In the genomic region with DNA sequence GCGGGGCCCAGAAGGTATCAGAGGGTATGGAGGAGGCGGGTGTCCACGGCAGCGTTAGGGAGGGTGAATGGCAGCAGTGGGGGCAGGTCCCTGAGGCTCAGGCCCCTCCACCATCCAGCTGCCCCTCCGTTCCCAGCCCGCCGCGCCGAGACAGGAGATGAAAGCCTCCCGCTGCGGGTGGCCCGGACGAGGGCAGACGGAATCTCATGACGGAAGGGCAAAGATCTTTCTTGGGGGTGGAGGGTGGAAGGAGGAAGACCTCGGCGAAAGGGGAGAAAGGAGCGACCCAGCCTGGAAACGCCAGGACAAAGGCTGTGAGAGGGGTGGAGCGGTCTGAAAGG, we compare ENCODE assay signal across 8 cellular contexts. TPM values are rescaled to one million over a fixed set of nuclear protein-coding genes. Genes with fewer than 3 reads are reported as not detected.
DNase-seq lines count a peak whose midpoint lies in the region; ATAC-seq and TF ChIP-seq lines count a peak whose summit lies in the region.

No MANE protein-coding gene starts in this region.

- peak overlapping the region; percentile 95 to 98 (median 97) for H3K4me3 Mint-ChIP-seq in T-cell
- peak overlapping the region; percentile 94 to 100 (median 99) for H3K4me3 Mint-ChIP-seq in naive B cell

- POLR2A ChIA-PET in AG04450 (lab: Yijun Ruan, JAX) (interaction anchor here (1.4 kb wide), 1 partner anchor 14 kb away, joined by 4 read pairs; the partner anchor contains the start of genes PPIL6 and SMPD2), T-cell (lab: Charles Lee) (interaction anchor here in 1 of 2 donors (0.6 kb wide), 1 partner anchor 8 kb away, joined by 3 read pairs; no protein-coding TSS in a partner anchor)

- peaks cover 65 to 77% (median 69%) of the 10 kb centered on the region in 3 donors for H3K4me1 Mint-ChIP-seq in T-cell
- H3K4me1 Mint-ChIP-seq in naive B cell: peaks cover 62 to 86% (median 84%) of the 10 kb centered on the region in 3 donors

- CTCF ChIA-PET in AG04450 (lab: Charles Lee): interaction anchor here (0.7 to 1.2 kb wide), 2 partner anchors 14 to 268 kb away, joined by 4 to 7 read pairs; no protein-coding TSS in a partner anchor
- CTCF ChIA-PET in T-cell (lab: Charles Lee): interaction anchor here in 1 of 2 donors (0.6 to 1.4 kb wide), 4 partner anchors 12 to 674 kb away, joined by 3 to 6 read pairs (median 3); no protein-coding TSS in a partner anchor

- ATAC-seq in GM18873 (IDR thresholded peaks at IDR 0.05; ENCODE audit: low FRiP score, unreplicated experiment) (peak; percentile 14), HG03135 (IDR thresholded peaks at IDR 0.05; ENCODE audit: unreplicated experiment) (peak; percentile 25), T-cell (replicated peaks in 1 of 4) (peak; percentile 24 to 44 (median 32)), naive B cell (ENCODE audit: low read depth in 2 of 2) (peak; percentile 47 to 48)

- H3K27ac ChIP-seq in AG04450 (ENCODE audit: low read depth, low read length): peak overlapping the region; percentile 39

- H3K27ac Mint-ChIP-seq in T-cell: peak overlapping the region; percentile 94 to 98
- peak overlapping the region; percentile 100 for H3K27ac Mint-ChIP-seq in naive B cell

- no peaks in the 10 kb centered on the region; the same call in 1 of the 2 replicates for H3K9me3 ChIP-seq in AG04450 (ENCODE audit: control insufficient read depth, insufficient read depth, low read length)

- no peaks in the 10 kb centered on the region for H3K27me3 ChIP-seq in AG04450 (ENCODE audit: control insufficient read depth, insufficient read depth, low read length)

- H3K36me3 Mint-ChIP-seq in T-cell (peaks cover 12% of the 10 kb centered on the region), naive B cell (no peaks in the 10 kb centered on the region)

- no peak for TF ChIP-seq CTCF in AG04450 (IDR thresholded peaks at IDR 0.05; ENCODE audit: low read depth, low read length)

- DNase-seq in AG04450 (ENCODE audit: low read depth, low spot score) (no peak), T-cell (peak in 4 of 34 experiments; percentile 30 to 52 (median 42)), naive B cell (no peak), NCI-H2081 treated with DMSO at 0.1 percent for 48 hours (lab: John Stamatoyannopoulos, UW) (no peak), NCI-H1694 treated with DMSO at 0.1 percent for 48 hours (lab: John Stamatoyannopoulos, UW) (no peak)
- peak; percentile 46 for DNase-seq in effector CD4-positive, alpha-beta T cell

- H3K27me3 Mint-ChIP-seq in T-cell (no peaks in the 10 kb centered on the region), naive B cell (no peaks in the 10 kb centered on the region)

- peak overlapping the region; percentile 91 for H3K4me3 ChIP-seq in AG04450 (ENCODE audit: low read depth, low read length)

- H3K9me3 Mint-ChIP-seq in T-cell (no peaks in the 10 kb centered on the region), naive B cell (peaks cover 0 to 3% (median 0%) of the 10 kb centered on the region in 7 donors)

RNA-seq across cellular contexts. Expression of gene MICAL1, which starts 0.4 kb away (rescaled TPM):
- polyA plus RNA-seq in AG04450 (2011; rRNA removed): 40.9 and 48.1 TPM in 2 replicates
- polyA minus RNA-seq in AG04450 (2011; rRNA and poly(A)+ RNA removed): 47.5 and 60.9 TPM in 2 replicates
- 100 to 1,000 TPM in 1 of 5 donors, 10 to 100 TPM in 4; 81.9 to 108 (median 89.5) TPM for total RNA-seq in T-cell
- polyA plus RNA-seq in naive B cell (ENCODE audit: low read depth in 6 of 6): 10 to 100 TPM in 5 of 6 donors, 1 to 10 TPM in 1; 8.4 to 26.7 (median 16.1) TPM

RNA-seq across cellular contexts. Expression of gene SMPD2, which starts 14.6 kb away (rescaled TPM):
- polyA plus RNA-seq in AG04450 (2011; rRNA removed) (4.5 and 5.4 TPM in 2 replicates), naive B cell (ENCODE audit: low read depth in 6 of 6) (10 to 100 TPM; 24.1 to 45.5 (median 33.5) TPM)
- polyA minus RNA-seq in AG04450 (2011; rRNA and poly(A)+ RNA removed): 11.4 and 13.4 TPM in 2 replicates
- 10 to 100 TPM; 21.1 to 36.7 (median 23.7) TPM for total RNA-seq in T-cell

RNA-seq across cellular contexts. Expression of gene PPIL6, which starts 14.7 kb away (rescaled TPM):
- 0.71 and 0.83 TPM in 2 replicates for polyA plus RNA-seq in AG04450 (2011; rRNA removed)
- polyA minus RNA-seq in AG04450 (2011; rRNA and poly(A)+ RNA removed): not detected in 2 replicates
- 1 to 10 TPM in 1 of 5 donors, under 1 TPM in 4; 0.07 to 1.5 (median 0.38) TPM for total RNA-seq in T-cell
- polyA plus RNA-seq in naive B cell (ENCODE audit: low read depth in 6 of 6): 1 to 10 TPM; 1.1 to 3.9 (median 2.4) TPM

RNA-seq across cellular contexts. Expression of gene ZBTB24, which starts 27.9 kb away (rescaled TPM):
- polyA plus RNA-seq in AG04450 (2011; rRNA removed) (3.6 and 4.4 TPM in 2 replicates), naive B cell (ENCODE audit: low read depth in 6 of 6) (10 to 100 TPM; 12.0 to 18.5 (median 16.3) TPM)
- polyA minus RNA-seq in AG04450 (2011; rRNA and poly(A)+ RNA removed): 6.1 and 6.6 TPM in 2 replicates
- total RNA-seq in T-cell: 10 to 100 TPM; 14.1 to 21.2 (median 19.5) TPM
